ENCODE assay signal across 9 cellular contexts in genomic region chrX:21698274-21698673, GRCh38.
"Had no signal": no experiment of that assay in that cellular context is flagged by ENCODE, and none has a peak within 500 bp of the region (broad histone marks: within the 10 kb centered on the region; RNA-seq: fewer than 3 reads in every experiment).

No MANE protein-coding gene starts in this region.

- DNase-seq: activated CD4-positive, alpha-beta memory T cell treated with anti-CD3 and anti-CD28 coated beads for 36 hours; activated CD4-positive, CD25-positive, alpha-beta regulatory T cell treated with anti-CD3 and anti-CD28 coated beads, Interleukin-2, amount 50 U/mL, for 72 hours; activated CD8-positive, alpha-beta memory T cell treated with anti-CD3 and anti-CD28 coated beads, Interleukin-2, amount 10 ng/mL, durations not matched to agents 7 days and 5 days; activated naive CD4-positive, alpha-beta T cell treated with anti-CD3 and anti-CD28 coated beads, Interleukin-2, amount 10 ng/mL, durations not matched to agents 7 days and 5 days; activated T-cell treated with anti-CD3 and anti-CD28 coated beads, Interleukin-2, amount 50 U/mL, for 24 hours; effector memory CD4-positive, alpha-beta T cell; foreskin fibroblast; right lobe of liver; stimulated activated naive CD8-positive, alpha-beta T cell treated with anti-CD3 and anti-CD28 coated beads, Interleukin-15, amount 100 ng/mL, for 72 hours had no signal

- ATAC-seq: activated CD8-positive, alpha-beta memory T cell treated with anti-CD3 and anti-CD28 coated beads, Interleukin-2, amount 10 ng/mL, durations not matched to agents 7 days and 5 days; stimulated activated naive CD8-positive, alpha-beta T cell treated with anti-CD3 and anti-CD28 coated beads, Interleukin-15, amount 100 ng/mL, for 72 hours had no signal
